18 cellular contexts compared by ENCODE assay signal in genomic region chr9:107975426-107976010, GRCh38.
A peak's percentile ranks its signal among the peaks of the same experiment; 100 is the strongest.
DNase-seq lines count a peak whose midpoint lies in the region; ATAC-seq, FAIRE-seq and TF ChIP-seq lines count a peak whose summit lies in the region.
"Had no signal": no experiment of that assay in that cellular context is flagged by ENCODE, and none has a peak within 500 bp of the region (broad histone marks: within the 10 kb centered on the region; RNA-seq: fewer than 3 reads in every experiment).

No MANE protein-coding gene starts in this region.

- no peak overlapping the region for H3K56ac ChIP-seq in H1 (replicated peaks; ENCODE audit: insufficient read length, low read depth, low read length)

- H2BK20ac ChIP-seq in H1 (ENCODE audit: low read length), result 0 out of 2 replicates have a peak overlapping the region, but pooled peaks have one; percentile 21

- DNase-seq in SK-MEL-5 (ENCODE audit: low read depth, low spot score) (peak; percentile 27), H1 (ENCODE audit: low read depth in 1 of 2, low spot score in 2 of 2) (no peak), mucosa of descending colon (peak in 2 of 3 donors; percentile 51 to 89), transverse colon (peak; percentile 81), SKM-1 (lab: John Stamatoyannopoulos, UW; ENCODE audit: unreplicated experiment) (no peak), body of pancreas (no peak), osteoblast (ENCODE audit: insufficient read length, low spot score, missing footprints) (no peak)
- DNase-seq: AML-193, NCI-H1105, NCI-H1694, NCI-H510A, NCI-H774, OCI-M1, SHP77 treated with DMSO at 0.1 percent for 48 hours had no signal

- no peak overlapping the region for H2BK5ac ChIP-seq in H1 (ENCODE audit: low read depth, low read length)

- no peak overlapping the region for H4K8ac ChIP-seq in H1 (ENCODE audit: extremely low read depth, insufficient read depth, low read length)

- no peak overlapping the region for H2AK5ac ChIP-seq in H1 (ENCODE audit: low read depth, low read length)

- H3K79me2 ChIP-seq in H1 (ENCODE audit: control insufficient read depth in 1 of 2, insufficient read depth in 2 of 2, low read length in 2 of 2) (no peaks in the 10 kb centered on the region), osteoblast (ENCODE audit: insufficient read depth, low read length) (no peaks in the 10 kb centered on the region)

- H4K20me1 ChIP-seq in H1 (replicated peaks in 1 of 2; ENCODE audit: control insufficient read depth in 1 of 2, insufficient read depth in 2 of 2, low read length in 2 of 2), result no peaks in the 10 kb centered on the region
- no peaks in the 10 kb centered on the region for H4K20me1 ChIP-seq in osteoblast (ENCODE audit: insufficient read depth, low read length)

- no peak overlapping the region for H2BK12ac ChIP-seq in H1 (ENCODE audit: low read depth, low read length)

- TF ChIP-seq POLR2A in H1 (IDR thresholded peaks at IDR 0.05; ENCODE audit: control extremely low read depth in 1 of 2, low read depth in 2 of 2, low read length in 2 of 2) (no peak), transverse colon (IDR thresholded peaks at IDR 0.05) (no peak), body of pancreas (IDR thresholded peaks at IDR 0.05) (no peak)

- no peak overlapping the region for H3K9ac ChIP-seq in H1 (replicated peaks in 1 of 4; ENCODE audit: extremely low read depth in 1 of 4, low read depth in 3 of 4, low read length in 3 of 4)

- TF ChIP-seq EP300 in H1 (IDR thresholded peaks at IDR 0.05; ENCODE audit: borderline replicate concordance in 1 of 2, low read depth in 2 of 2, low read length in 2 of 2), result no peak
- TF ChIP-seq EP300 in transverse colon (IDR thresholded peaks at IDR 0.05; ENCODE audit: low read depth), result no peak

- no peak overlapping the region for H3K27ac ChIP-seq in H1 (ENCODE audit: low read depth, low read length)
- H3K27ac ChIP-seq in transverse colon, result peak overlapping the region; percentile 57 to 79 (median 76)
- no peak overlapping the region for H3K27ac ChIP-seq in body of pancreas
- H3K27ac ChIP-seq in osteoblast (ENCODE audit: low read depth, low read length), result no peak overlapping the region
- H3K27ac ChIP-seq: C4-2B had no signal

- no peak for TF ChIP-seq CTCF in H1 (IDR thresholded peaks at IDR 0.05; ENCODE audit: control extremely low read depth in 1 of 3, insufficient read depth in 1 of 3, low read depth in 1 of 3, low read length in 3 of 3)
- no peak for TF ChIP-seq CTCF in mucosa of descending colon (IDR thresholded peaks at IDR 0.05)
- no peak for TF ChIP-seq CTCF in transverse colon (IDR thresholded peaks at IDR 0.05)
- no peak for TF ChIP-seq CTCF in body of pancreas (IDR thresholded peaks at IDR 0.05)
- no peak for TF ChIP-seq CTCF in osteoblast (IDR thresholded peaks at IDR 0.05; ENCODE audit: extremely low read depth, low read depth, low read length)

- no peak overlapping the region for H3K23ac ChIP-seq in H1 (ENCODE audit: insufficient read length)

- H2BK120ac ChIP-seq in H1 (replicated peaks; ENCODE audit: low read depth, low read length), result no peak overlapping the region

- in situ Hi-C loops in SK-MEL-5 (cut with HindIII; ENCODE audit: low pct_unique_long_range_greater_than_20kb, low sequenced_read_pairs), result no loop called here
- in situ Hi-C loops in transverse colon (cut with MboI; ENCODE audit: low pct_ligation_motif_present in 1 of 4, low pct_unique_long_range_greater_than_20kb in 1 of 4, low sequenced_read_pairs in 3 of 4), result no loop called here

- 92% methylated on average over 5 of the region's 5 CpGs; no CpG with 5 or more reads in 1 of the 2 experiments for WGBS in H1 (ENCODE audit: extremely low coverage in 1 of 2, insufficient coverage in 1 of 2, insufficient read length in 1 of 2, insufficient replicate concordance in 2 of 2, low coverage in 1 of 2, low lambda C conversion rate in 2 of 2, missing lambda C conversion rate in 1 of 2), 2 experiments
- WGBS in transverse colon (ENCODE audit: low coverage in 1 of 2), 2 donors, result 40 to 73% methylated on average over 2 to 5 of the region's 5 CpGs
- 65 to 66% methylated on average over 5 of the region's 5 CpGs for WGBS in body of pancreas, 2 donors

- no peak overlapping the region for H3K18ac ChIP-seq in H1 (ENCODE audit: extremely low read depth, low read length)

- no peaks in the 10 kb centered on the region for H3K79me1 ChIP-seq in H1 (ENCODE audit: low read depth, low read length)

- H4K91ac ChIP-seq in H1 (replicated peaks; ENCODE audit: insufficient read length, low read length), result no peak overlapping the region

- H3K4ac ChIP-seq in H1 (replicated peaks; ENCODE audit: insufficient read length, low read depth, low read length), result no peak overlapping the region

- H3K4me2 ChIP-seq in H1 (ENCODE audit: insufficient read depth in 1 of 2, low read depth in 2 of 2, low read length in 2 of 2) (no peak overlapping the region), osteoblast (ENCODE audit: insufficient read depth, low read length) (no peak overlapping the region)

- POLR2A ChIA-PET in H1 (lab: Charles Lee; ENCODE audit: partially characterized antibody), result no interaction called here

- H2AFZ ChIP-seq in H1 (ENCODE audit: low read length), result no peak overlapping the region
- no peak overlapping the region for H2AFZ ChIP-seq in osteoblast (ENCODE audit: low read length)

- H3K27me3 ChIP-seq in H1 (replicated peaks in 1 of 4; ENCODE audit: control insufficient read depth in 3 of 4, extremely low read depth in 1 of 4, insufficient read depth in 3 of 4, low read length in 3 of 4) (no peaks in the 10 kb centered on the region), transverse colon (no peaks in the 10 kb centered on the region), body of pancreas (no peaks in the 10 kb centered on the region), osteoblast (ENCODE audit: insufficient read depth, low read length) (no peaks in the 10 kb centered on the region)

- no peak overlapping the region for H3K4me3 ChIP-seq in H1 (ENCODE audit: extremely low read depth in 1 of 4, insufficient read depth in 2 of 4, low read depth in 3 of 4, low read length in 4 of 4)
- H3K4me3 ChIP-seq in mucosa of descending colon, result no peak overlapping the region
- no peak overlapping the region for H3K4me3 ChIP-seq in transverse colon
- no peak overlapping the region for H3K4me3 ChIP-seq in body of pancreas
- H3K4me3 ChIP-seq in osteoblast (ENCODE audit: insufficient read depth, low read length), result no peak overlapping the region
- H3K4me3 ChIP-seq: K562 had no signal

- CTCF ChIA-PET in H1 (lab: Charles Lee; ENCODE audit: partially characterized antibody), result no interaction called here

- H2BK15ac ChIP-seq in H1 (ENCODE audit: low read length), result no peak overlapping the region

- no peak for TF ChIP-seq RAD21 in H1 (IDR thresholded peaks at IDR 0.05 in 1 of 2, conservative IDR thresholded peaks at IDR 0.05 in 1 of 2; ENCODE audit: low read depth in 2 of 2, low read length in 2 of 2)

- no peaks in the 10 kb centered on the region for H3K23me2 ChIP-seq in H1 (ENCODE audit: low read depth, low read length)

- no peak overlapping the region for H4K5ac ChIP-seq in H1 (ENCODE audit: insufficient read length, low read depth, low read length)

- H3K4me1 ChIP-seq in H1 (replicated peaks in 1 of 4; ENCODE audit: control insufficient read depth in 3 of 4, insufficient read depth in 4 of 4, low read length in 3 of 4) (peaks cover 0 to 3% (median 1%) of the 10 kb centered on the region in 4 experiments; a peak in 2 of 7 replicates), mucosa of descending colon (ENCODE audit: low read depth) (peaks cover 7% of the 10 kb centered on the region), transverse colon (peaks cover 9 to 42% (median 18%) of the 10 kb centered on the region in 4 donors), body of pancreas (no peaks in the 10 kb centered on the region), osteoblast (ENCODE audit: insufficient read depth, low read length) (no peaks in the 10 kb centered on the region)

- no peak for FAIRE-seq in H1 (lab: Jason Lieb, UNC)
- FAIRE-seq: D721Med, H54, K562 had no signal

- H3K36me3 ChIP-seq in H1 (ENCODE audit: control insufficient read depth in 2 of 4, insufficient read depth in 4 of 4, low read length in 3 of 4), result no peaks in the 10 kb centered on the region
- no peaks in the 10 kb centered on the region for H3K36me3 ChIP-seq in mucosa of descending colon (ENCODE audit: low read depth)
- H3K36me3 ChIP-seq in transverse colon, result no peaks in the 10 kb centered on the region
- no peaks in the 10 kb centered on the region for H3K36me3 ChIP-seq in body of pancreas (replicated peaks in 1 of 2; ENCODE audit: insufficient read depth in 1 of 2, low read depth in 2 of 2)
- H3K36me3 ChIP-seq in osteoblast (ENCODE audit: insufficient read depth, low read length), result no peaks in the 10 kb centered on the region

- H3K9me3 ChIP-seq in H1 (ENCODE audit: insufficient read depth in 2 of 2, low read depth in 1 of 2, low read length in 1 of 2) (no peaks in the 10 kb centered on the region), mucosa of descending colon (no peaks in the 10 kb centered on the region), transverse colon (no peaks in the 10 kb centered on the region), body of pancreas (no peaks in the 10 kb centered on the region), osteoblast (ENCODE audit: low read depth, low read length) (no peaks in the 10 kb centered on the region)

- ATAC-seq in mucosa of descending colon, result peak; percentile 79
- no peak for ATAC-seq in body of pancreas
- ATAC-seq: K562 had no signal

- no peak overlapping the region for H3K14ac ChIP-seq in H1 (ENCODE audit: insufficient read length)

- intact Hi-C loops in mucosa of descending colon (cut with DNase I, micrococcal nuclease), result no loop called here
- intact Hi-C loops in transverse colon (cut with DNase I; ENCODE audit: low total_unique reads), result no loop called here
- intact Hi-C loops in body of pancreas (cut with DNase I), result no loop called here

TF ChIP-seq in H1, 55 proteins besides CTCF, POLR2A, EP300 and RAD21 (continues in another document):
- TF ChIP-seq JUND (IDR thresholded peaks at IDR 0.05; ENCODE audit: low read length), result no peak
- no peak for TF ChIP-seq TCF12 (IDR thresholded peaks at IDR 0.05; ENCODE audit: low read depth, low read length)
- no peak for TF ChIP-seq NRF1 (IDR thresholded peaks at IDR 0.05; ENCODE audit: low read depth, low read length)
- no peak for TF ChIP-seq BACH1 (IDR thresholded peaks at IDR 0.05; ENCODE audit: low read length)
- no peak for TF ChIP-seq BRCA1 (IDR thresholded peaks at IDR 0.05; ENCODE audit: low read depth, low read length)
- no peak for TF ChIP-seq TAF7 (optimal IDR thresholded peaks at IDR 0.05; ENCODE audit: borderline replicate concordance, low read depth, low read length)
- no peak for TF ChIP-seq CREB1 (IDR thresholded peaks at IDR 0.05)
- TF ChIP-seq GABPA (IDR thresholded peaks at IDR 0.05; ENCODE audit: borderline replicate concordance, insufficient read depth, low read length), result no peak
- TF ChIP-seq KDM4A (IDR thresholded peaks at IDR 0.05; ENCODE audit: low read depth, low read length, severe bottlenecking), result no peak
- TF ChIP-seq SUZ12 (IDR thresholded peaks at IDR 0.05; ENCODE audit: low read length), result no peak
- TF ChIP-seq CHD2 (IDR thresholded peaks at IDR 0.05; ENCODE audit: low read length), result no peak
- TF ChIP-seq CBX5 (IDR thresholded peaks at IDR 0.05; ENCODE audit: low read depth, low read length), result no peak
- TF ChIP-seq SAP30 (IDR thresholded peaks at IDR 0.05; ENCODE audit: insufficient read depth, insufficient replicate concordance, low read length), result no peak

Comparison
In these comparisons a context has a peak if more than half of its experiments do, and no peak if none do; other contexts are left out.
1. DNase-seq: peak in SK-MEL-5 (single experiment), mucosa of descending colon (2 of 3) and transverse colon (single experiment); none in H1 (0 of 2), SKM-1 (single experiment), body of pancreas (0 of 4) and osteoblast (single experiment).
2. H3K27ac ChIP-seq: peak in transverse colon (4 of 4); none in H1 (single experiment), body of pancreas (0 of 4) and osteoblast (single experiment).